Comparison of ENCODE assay signal across 9 cellular contexts in the genomic region with DNA sequence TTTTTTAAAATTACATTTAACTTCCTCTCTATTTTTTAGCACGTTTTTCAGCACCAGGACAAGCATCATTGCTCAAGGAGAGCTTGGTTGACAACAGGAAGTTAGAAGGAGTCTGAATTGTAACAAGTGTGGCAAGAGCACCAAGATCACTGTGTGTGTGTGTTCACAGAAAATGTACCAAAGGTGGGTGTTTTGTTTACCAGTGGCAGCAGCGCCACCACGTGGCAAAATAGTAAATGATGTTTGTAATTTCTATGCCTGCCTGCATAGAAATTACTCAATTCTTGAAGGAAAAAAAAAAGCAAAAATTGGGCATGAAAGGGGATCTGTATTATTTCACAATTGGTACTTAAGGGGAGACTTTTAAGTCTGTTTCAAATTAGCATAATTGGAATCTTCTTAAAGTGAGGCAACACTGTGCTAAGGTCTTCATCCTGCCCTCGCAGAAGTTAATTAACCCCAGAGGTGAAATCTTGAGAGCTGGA. TPM values are rescaled to one million over a fixed set of nuclear protein-coding genes. Genes with fewer than 3 reads are reported as not detected.
DNase-seq lines count a peak whose midpoint lies in the region; ATAC-seq and TF ChIP-seq lines count a peak whose summit lies in the region.
"Had no signal": no experiment of that assay in that cellular context is flagged by ENCODE, and none has a peak within 500 bp of the region (broad histone marks: within the 10 kb centered on the region; RNA-seq: fewer than 3 reads in every experiment).

No MANE protein-coding gene starts in this region.

- CTCF ChIA-PET in Calu3 (lab: Charles Lee): interaction anchor here (1.0 to 2.8 kb wide), 2 partner anchors 165 to 313 kb away, joined by 3 to 15 read pairs; no protein-coding TSS in a partner anchor

- no TSS peak for BruUV-seq in Calu3 (replicated peaks; lab: Mats Ljungman, UMichigan)

- no peak overlapping the region for H3K27ac Mint-ChIP-seq in Calu3 (ENCODE audit: unreplicated experiment)
- H3K27ac Mint-ChIP-seq: T-helper 1 cell treated with Interleukin-12 subunit alpha and Interleukin-12 subunit beta and Interleukin-4 antibody, amounts not matched to agents 30 μg/mL and 1 μg/mL, for 36 hours had no signal

- intact Hi-C loops in Calu3 (cut with micrococcal nuclease; ENCODE audit: unreplicated experiment): loop anchor here (1.0 to 5.0 kb wide), 4 partner anchors 65 to 407 kb away; no protein-coding TSS in a partner anchor

- H3K9me3 Mint-ChIP-seq in Calu3 (ENCODE audit: low read depth, unreplicated experiment): no peaks in the 10 kb centered on the region
- H3K9me3 Mint-ChIP-seq: T-helper 1 cell treated with Interleukin-12 subunit alpha and Interleukin-12 subunit beta and Interleukin-4 antibody, amounts not matched to agents 30 μg/mL and 1 μg/mL, for 36 hours had no signal

- ATAC-seq in GM21737 (IDR thresholded peaks at IDR 0.05; ENCODE audit: unreplicated experiment) (peak; percentile 71), GM21526 (IDR thresholded peaks at IDR 0.05; ENCODE audit: low FRiP score, unreplicated experiment) (no peak)

- H3K4me1 Mint-ChIP-seq in Calu3 (ENCODE audit: low read depth, unreplicated experiment): peaks cover 47% of the 10 kb centered on the region

- no peaks in the 10 kb centered on the region for H3K27me3 Mint-ChIP-seq in Calu3 (ENCODE audit: unreplicated experiment)

- no peaks in the 10 kb centered on the region for H3K36me3 Mint-ChIP-seq in Calu3 (ENCODE audit: insufficient read depth, unreplicated experiment)

- TF ChIP-seq CTCF in Calu3 (IDR thresholded peaks at IDR 0.05; ENCODE audit: unreplicated experiment): peak; percentile 82

- H3K4me3 Mint-ChIP-seq in Calu3 (ENCODE audit: low read depth, unreplicated experiment): no peak overlapping the region
- H3K4me3 Mint-ChIP-seq: T-helper 1 cell treated with Interleukin-12 subunit alpha and Interleukin-12 subunit beta and Interleukin-4 antibody, amounts not matched to agents 30 μg/mL and 1 μg/mL, for 36 hours had no signal

- DNase-seq in Calu3: peak; percentile 83
- peak; percentile 76 for DNase-seq in M059J (ENCODE audit: low read depth)
- peak; percentile 25 for DNase-seq in SHP77 treated with DMSO at 0.1 percent for 48 hours (lab: John Stamatoyannopoulos, UW)
- peak; percentile 86 for DNase-seq in activated effector memory CD4-positive, alpha-beta T cell treated with anti-CD3 and anti-CD28 coated beads, Interleukin-2, amount 50 U/mL, for 16 hours
- peak; percentile 68 for DNase-seq in glomerular visceral epithelial cell (ENCODE audit: extremely low spot score)
- DNase-seq in pulmonary artery endothelial cell (ENCODE audit: low read depth, low spot score): peak; percentile 46

RNA-seq across cellular contexts. Expression of a gene that starts 7.4 kb away (rescaled TPM):
- total RNA-seq in Calu3 (2022) (275 TPM in 2 replicates), pulmonary artery endothelial cell (43.7 and 49.3 TPM in 2 replicates)
- 73.5 and 83.3 TPM in 2 replicates for total RNA-seq in M059J (2014; rRNA removed; shearing (Covaris generic))

RNA-seq across cellular contexts. Expression of a gene that starts 30.5 kb away (rescaled TPM):
- total RNA-seq in Calu3 (2022) (1.3 and 2.0 TPM in 2 replicates), pulmonary artery endothelial cell (not detected in 2 replicates)
- total RNA-seq in M059J (2014; rRNA removed; shearing (Covaris generic)): 0.12 and 0.59 TPM in 2 replicates

Comparison
In these comparisons a context has a peak if more than half of its experiments do, and no peak if none do; other contexts are left out.
1. DNase-seq: peak in every context shown above with its lines; median percentile 86 in activated effector memory CD4-positive, alpha-beta T cell treated with anti-CD3 and anti-CD28 coated beads, Interleukin-2, amount 50 U/mL, for 16 hours; 83 in Calu3; 76 in M059J; 68 in glomerular visceral epithelial cell; 46 in pulmonary artery endothelial cell; 25 in SHP77 treated with DMSO at 0.1 percent for 48 hours.